ENCODE assay signal across 8 cellular contexts in genomic region chr16:30526137-30526822, GRCh38. TPM values are rescaled to one million over a fixed set of nuclear protein-coding genes. Genes with fewer than 3 reads are reported as not detected.
DNase-seq lines count a peak whose midpoint lies in the region; ATAC-seq and TF ChIP-seq lines count a peak whose summit lies in the region.

Gene ZNF768, minus strand, starts transcription at chr16:30526566. Its CDS starts 153 bp downstream, at chr16:30526413.

- peak; percentile 76 for TF ChIP-seq POLR2A in HCT116 (IDR thresholded peaks at IDR 0.05; ENCODE audit: borderline replicate concordance, extremely low read depth, insufficient read depth, insufficient read length)
- TF ChIP-seq POLR2A in ovary (IDR thresholded peaks at IDR 0.05), result no peak

- TF ChIP-seq RAD21 in HCT116 (IDR thresholded peaks at IDR 0.05; ENCODE audit: low read depth), result no peak

- no peaks in the 10 kb centered on the region for H3K27me3 Mint-ChIP-seq in activated naive CD8-positive, alpha-beta T cell treated with anti-CD3 and anti-CD28 coated beads, Interleukin-2, amount 10 ng/mL, durations not matched to agents 7 days and 5 days

- H2AFZ ChIP-seq in HCT116 (ENCODE audit: low read depth, low read length, poor library complexity, severe bottlenecking), result no peak within 1 kb of the TSS

- H3K27ac ChIP-seq in HCT116 (ENCODE audit: low read depth, low read length) (peak within 1 kb of the TSS; percentile 99), ovary (peak within 1 kb of the TSS; percentile 96 to 97)

- RAD21 ChIA-PET in HCT116 (lab: Charles Lee; ENCODE audit: low non-redundant PET in 1 of 2, low total read pairs in 2 of 2, uncharacterized antibody in 2 of 2, unreplicated experiment in 2 of 2), result no interaction called here

- DNase-seq in NCI-H1105 treated with DMSO at 0.1 percent for 48 hours (lab: John Stamatoyannopoulos, UW), result peak; percentile 37
- no peak for DNase-seq in NCI-H1105 (lab: John Stamatoyannopoulos, UW)
- DNase-seq in HCT116 (ENCODE audit: low read depth, low spot score), result no peak
- DNase-seq in NCI-H510A treated with DMSO at 0.1 percent for 48 hours (lab: John Stamatoyannopoulos, UW), result peak; percentile 70
- DNase-seq in activated naive CD8-positive, alpha-beta T cell treated with anti-CD3 and anti-CD28 coated beads, Interleukin-2, amount 10 ng/mL, durations not matched to agents 7 days and 5 days, result peak; percentile 73
- peak; percentile 81 for DNase-seq in cardiac septum (ENCODE audit: low spot score)
- peak in 4 of 5 donors; percentile 55 to 72 (median 69) for DNase-seq in ovary
- no peak for DNase-seq in GOT3 (lab: John Stamatoyannopoulos, UW)

- H3K4me3 ChIP-seq in HCT116 (replicated peaks in 1 of 2; ENCODE audit: low read depth in 1 of 2, low read length in 2 of 2) (peak within 1 kb of the TSS; percentile 69 to 77), ovary (peak within 1 kb of the TSS; percentile 68)

- peak within 1 kb of the TSS; percentile 82 for H3K4me3 Mint-ChIP-seq in activated naive CD8-positive, alpha-beta T cell treated with anti-CD3 and anti-CD28 coated beads, Interleukin-2, amount 10 ng/mL, durations not matched to agents 7 days and 5 days

- peak within 1 kb of the TSS; percentile 84 for H3K4me2 ChIP-seq in HCT116 (ENCODE audit: low read length)

- TF ChIP-seq EP300 in ovary (IDR thresholded peaks at IDR 0.05), result no peak

- peak within 1 kb of the TSS; percentile 83 for H3K27ac Mint-ChIP-seq in activated naive CD8-positive, alpha-beta T cell treated with anti-CD3 and anti-CD28 coated beads, Interleukin-2, amount 10 ng/mL, durations not matched to agents 7 days and 5 days

- H3K4me1 Mint-ChIP-seq in activated naive CD8-positive, alpha-beta T cell treated with anti-CD3 and anti-CD28 coated beads, Interleukin-2, amount 10 ng/mL, durations not matched to agents 7 days and 5 days, result peaks cover 23% of the 10 kb centered on the region

- H3K4me1 ChIP-seq in HCT116 (ENCODE audit: control insufficient read depth in 1 of 2, insufficient read depth in 2 of 2, low read length in 2 of 2) (peaks cover 7 to 28% of the 10 kb centered on the region in 2 experiments), ovary (ENCODE audit: insufficient read depth) (peaks cover 4% of the 10 kb centered on the region)

- POLR2A ChIA-PET in HCT116 (lab: Charles Lee), result interaction anchor here (1.3 kb wide), 1 partner anchor 32 kb away, joined by 4 read pairs; the partner anchor contains the start of gene ZNF764
- POLR2A ChIA-PET in activated naive CD8-positive, alpha-beta T cell treated with anti-CD3 and anti-CD28 coated beads, Interleukin-2, amount 10 ng/mL, durations not matched to agents 7 days and 5 days (lab: Charles Lee), result interaction anchor here (0.5 to 1.9 kb wide), 12 partner anchors 9 to 144 kb away, joined by 3 to 15 read pairs (median 6); partner anchors contain the start of genes DCTPP1, SEPTIN1, ZNF688 and ZNF771

- intact Hi-C loops in HCT116 (cut with micrococcal nuclease), result loop anchor here (5.0 kb wide), 1 partner anchor 94 kb away; the partner anchor contains the start of gene DCTPP1
- intact Hi-C loops in cardiac septum (cut with DNase I), result loop anchor here (5.0 kb wide), 1 partner anchor 79 kb away; the partner anchor contains the start of gene SEPHS2
- intact Hi-C loops in ovary (cut with DNase I), result loop anchor here in 2 of 4 donors (10.0 kb wide), 2 partner anchors 91 to 441 kb away; partner anchors contain the start of gene DCTPP1 (in 1 of the 2)

- 1 to 3% (median 1%) methylated on average over 36 to 73 of the region's 73 CpGs for WGBS in ovary, 3 donors

- ATAC-seq in HCT116, result peak; percentile 50
- ATAC-seq in activated naive CD8-positive, alpha-beta T cell treated with anti-CD3 and anti-CD28 coated beads, Interleukin-2, amount 10 ng/mL, durations not matched to agents 7 days and 5 days (ENCODE audit: low read depth), result peak; percentile 10

- no peaks in the 10 kb centered on the region for H3K9me3 Mint-ChIP-seq in activated naive CD8-positive, alpha-beta T cell treated with anti-CD3 and anti-CD28 coated beads, Interleukin-2, amount 10 ng/mL, durations not matched to agents 7 days and 5 days

- H3K9me2 ChIP-seq in HCT116 (ENCODE audit: insufficient read depth), result no peaks in the 10 kb centered on the region

- CTCF ChIA-PET in HCT116 (lab: Charles Lee), result interaction anchor here (0.9 to 1.3 kb wide), 3 partner anchors 9 to 96 kb away, joined by 3 to 4 read pairs (median 3); partner anchors contain the start of gene DCTPP1

- no TSS peak for BruUV-seq in HCT116 (replicated peaks; lab: Mats Ljungman, UMichigan)

- peaks cover 12% of the 10 kb centered on the region for H3K79me2 ChIP-seq in HCT116 (ENCODE audit: insufficient read depth, low read length)

- H3K27me3 ChIP-seq in HCT116 (ENCODE audit: insufficient read depth, low read length) (no peaks in the 10 kb centered on the region), ovary (no peaks in the 10 kb centered on the region)

- peak within 1 kb of the TSS; percentile 91 for H3K9ac ChIP-seq in HCT116 (ENCODE audit: low read length)

- no peak for TF ChIP-seq CTCF in HCT116 (IDR thresholded peaks at IDR 0.05 in 2 of 3, conservative IDR thresholded peaks at IDR 0.05 in 1 of 3; ENCODE audit: borderline replicate concordance in 1 of 3, insufficient read depth in 1 of 3, low read depth in 2 of 3, low read length in 2 of 3)
- TF ChIP-seq CTCF in ovary (IDR thresholded peaks at IDR 0.05), result no peak

- peaks cover 10% of the 10 kb centered on the region for H3K36me3 Mint-ChIP-seq in activated naive CD8-positive, alpha-beta T cell treated with anti-CD3 and anti-CD28 coated beads, Interleukin-2, amount 10 ng/mL, durations not matched to agents 7 days and 5 days

- H4K20me1 ChIP-seq in HCT116 (ENCODE audit: insufficient read depth), result no peaks in the 10 kb centered on the region

- H3K36me3 ChIP-seq in HCT116 (ENCODE audit: control insufficient read depth in 1 of 2, insufficient read depth in 2 of 2, low read length in 2 of 2), result no peaks in the 10 kb centered on the region; a peak in 1 of 4 replicates
- no peaks in the 10 kb centered on the region for H3K36me3 ChIP-seq in ovary

- H3K9me3 ChIP-seq in HCT116 (ENCODE audit: control insufficient read depth in 1 of 2, insufficient read depth in 1 of 2, low read depth in 1 of 2, low read length in 2 of 2) (no peaks in the 10 kb centered on the region), ovary (no peaks in the 10 kb centered on the region)

TF ChIP-seq in HCT116, 20 proteins besides CTCF, POLR2A, EP300 and RAD21:
- TF ChIP-seq SRF (IDR thresholded peaks at IDR 0.05; ENCODE audit: low read depth) (no peak), POLR2AphosphoS5 (IDR thresholded peaks at IDR 0.05; ENCODE audit: low read depth, low read length) (peak; percentile 30; the same call in 1 of the 2 replicates), YY1 (IDR thresholded peaks at IDR 0.05; ENCODE audit: extremely low read depth, insufficient replicate concordance, low read depth, low read length) (no peak), ZBTB33 (IDR thresholded peaks at IDR 0.05; ENCODE audit: extremely low read depth, insufficient replicate concordance, low read length) (no peak), ZFX (IDR thresholded peaks at IDR 0.05) (peak; percentile 62; the same call in 1 of the 2 replicates)

RNA-seq across cellular contexts. Expression of gene ZNF768, which starts in this region (rescaled TPM):
- total RNA-seq in HCT116 (2021; ENCODE audit: unreplicated experiment) (48.8 TPM), cardiac septum (49.8 TPM), ovary (10 to 100 TPM; 20.5 to 43.2 (median 38.6) TPM)
- polyA plus RNA-seq in HCT116 (2012), result 47.0 and 49.7 TPM in 2 replicates
- 1 to 10 TPM; 7.4 to 8.1 TPM for total RNA-seq in activated naive CD8-positive, alpha-beta T cell treated with anti-CD3 and anti-CD28 coated beads, Interleukin-2, amount 10 ng/mL, durations not matched to agents 7 days and 5 days
- polyA plus RNA-seq in ovary, result 10 to 100 TPM; 12.4 to 40.6 TPM

Comparison
In these comparisons a context has a peak if more than half of its experiments do, and no peak if none do; other contexts are left out.
1. DNase-seq: peak in NCI-H1105 treated with DMSO at 0.1 percent for 48 hours (single experiment), NCI-H510A treated with DMSO at 0.1 percent for 48 hours (single experiment), activated naive CD8-positive, alpha-beta T cell treated with anti-CD3 and anti-CD28 coated beads, Interleukin-2, amount 10 ng/mL, durations not matched to agents 7 days and 5 days (single experiment), cardiac septum (single experiment) and ovary (4 of 5); none in NCI-H1105 (single experiment), HCT116 (single experiment) and GOT3 (single experiment).